Comparison of ENCODE assay signal across 27 cellular contexts in genomic region chr21:32351428-32351827, GRCh38. TPM values are rescaled to one million over a fixed set of nuclear protein-coding genes. Genes with fewer than 3 reads are reported as not detected.
DNase-seq lines count a peak whose midpoint lies in the region; ATAC-seq, FAIRE-seq and TF ChIP-seq lines count a peak whose summit lies in the region.
"Had no signal": no experiment of that assay in that cellular context is flagged by ENCODE, and none has a peak within 500 bp of the region (broad histone marks: within the 10 kb centered on the region; RNA-seq: fewer than 3 reads in every experiment).

No MANE protein-coding gene starts in this region.

- H3K9me3 ChIP-seq in PC-3 (ENCODE audit: low read length) (no peaks in the 10 kb centered on the region), esophagus (ENCODE audit: control insufficient read depth in 2 of 2, insufficient read depth in 1 of 2, low read depth in 1 of 2, low read length in 1 of 2) (peaks cover 0 to 2% of the 10 kb centered on the region in 2 donors), kidney (ENCODE audit: control insufficient read depth in 1 of 2, low read length in 2 of 2) (no peaks in the 10 kb centered on the region)
- H3K9me3 ChIP-seq: esophagus muscularis mucosa, gastroesophageal sphincter, SJCRH30, spleen, tibial artery had no signal

- WGBS in esophagus, 2 donors, result 46 to 68% methylated on average over 6 of the region's 6 CpGs

- H3K9ac ChIP-seq in PC-3 (ENCODE audit: low read length) (no peak overlapping the region), kidney (ENCODE audit: low read length in 2 of 2) (no peak overlapping the region)
- H3K9ac ChIP-seq: KMS-11 had no signal

- H3K4me3 ChIP-seq in PC-3 (ENCODE audit: low read length) (no peak overlapping the region), esophagus (ENCODE audit: low read depth in 1 of 2, low read length in 2 of 2) (no peak overlapping the region), skin epidermis (no peak overlapping the region), kidney (ENCODE audit: low read length in 2 of 2) (no peak overlapping the region)
- H3K4me3 ChIP-seq: esophagus muscularis mucosa, gastroesophageal sphincter, SJCRH30, spleen, tibial artery had no signal

- ATAC-seq in PC-3, result peak; percentile 20; the same call in 1 of the 2 replicates
- ATAC-seq in GM21825 (IDR thresholded peaks at IDR 0.05; ENCODE audit: unreplicated experiment), result no peak
- ATAC-seq: gastroesophageal sphincter, T-cell had no signal

- H3K27ac ChIP-seq in PC-3 (ENCODE audit: low read length) (no peak overlapping the region), esophagus (ENCODE audit: low read depth in 2 of 2, low read length in 1 of 2) (peak overlapping the region; percentile 85), skin epidermis (peak overlapping the region in 13 of 21 experiments; percentile 6 to 67 (median 45)), kidney (ENCODE audit: low read depth in 2 of 2, low read length in 2 of 2) (no peak overlapping the region)
- H3K27ac ChIP-seq: esophagus muscularis mucosa, gastroesophageal sphincter, KMS-11, SJCRH30, spleen, tibial artery had no signal

- peak; percentile 31 for DNase-seq in GM13977 (ENCODE audit: low spot score)
- peak; percentile 9 for DNase-seq in PC-3
- DNase-seq in kidney, result no peak
- no peak for DNase-seq in NCI-H187 (lab: John Stamatoyannopoulos, UW)
- DNase-seq: activated CD4-positive, alpha-beta T cell treated with anti-CD3 and anti-CD28 coated beads for 4 hours; activated naive CD8-positive, alpha-beta T cell treated with anti-CD3 and anti-CD28 coated beads, Interleukin-2, amount 10 ng/mL, durations not matched to agents 7 days and 5 days; HFFc6; MV-4-11; naive B cell; NCI-H1694 treated with DMSO at 0.1 percent for 48 hours; nucleus accumbens; SJCRH30; spleen; stimulated activated CD4-positive, alpha-beta T cell treated with anti-CD3 and anti-CD28 coated beads, Interleukin-4, amount 100 ng/mL, for 1 hour; stimulated activated naive CD4-positive, alpha-beta T cell treated with Interleukin-2 at 50 U/mL for 16 hours; T-cell; tibial artery had no signal

- H3K4me1 ChIP-seq in PC-3 (ENCODE audit: insufficient read depth, low read length) (no peaks in the 10 kb centered on the region), esophagus (ENCODE audit: control insufficient read depth in 2 of 2, insufficient read depth in 2 of 2, low read length in 1 of 2) (peaks cover 8 to 30% of the 10 kb centered on the region in 2 donors), kidney (ENCODE audit: control insufficient read depth in 1 of 2, insufficient read depth in 1 of 2, low read depth in 1 of 2, low read length in 2 of 2) (no peaks in the 10 kb centered on the region)
- H3K4me1 ChIP-seq: esophagus muscularis mucosa, gastroesophageal sphincter, SJCRH30, spleen, tibial artery had no signal

- CTCF ChIA-PET in PC-3 (lab: Charles Lee), result no interaction called here

- no TSS peak for BruUV-seq in PC-3 (replicated peaks; lab: Mats Ljungman, UMichigan)

- H2AFZ ChIP-seq in PC-3 (ENCODE audit: low read length), result no peak overlapping the region

- H3K27me3 ChIP-seq in PC-3 (ENCODE audit: low read length) (no peaks in the 10 kb centered on the region), esophagus (ENCODE audit: control insufficient read depth in 1 of 2, insufficient read depth in 2 of 2, low read length in 2 of 2) (no peaks in the 10 kb centered on the region)
- H3K27me3 ChIP-seq: esophagus muscularis mucosa, gastroesophageal sphincter, SJCRH30, spleen, tibial artery had no signal

- in situ Hi-C loops in GM13977 (cut with MboI; ENCODE audit: low pct_unique_long_range_greater_than_20kb, low sequenced_read_pairs, unreplicated experiment), result no loop called here

- no peaks in the 10 kb centered on the region for H3K79me2 ChIP-seq in PC-3 (ENCODE audit: low read length)

- H4K20me1 ChIP-seq in PC-3 (ENCODE audit: low read length), result no peaks in the 10 kb centered on the region

- POLR2A ChIA-PET in PC-3 (lab: Charles Lee; ENCODE audit: unreplicated experiment), result no interaction called here

- intact Hi-C loops in PC-3 (cut with micrococcal nuclease), result no loop called here
- intact Hi-C loops in kidney (cut with DNase I), result no loop called here

- no peak for FAIRE-seq in kidney (lab: Jason Lieb, UNC)

- no peaks in the 10 kb centered on the region for H3F3A ChIP-seq in PC-3 (ENCODE audit: low read length, unreplicated experiment)

- no peak overlapping the region for H3K4me2 ChIP-seq in PC-3 (ENCODE audit: low read length)
- H3K4me2 ChIP-seq: KMS-11 had no signal

- H3K9me2 ChIP-seq in PC-3 (replicated peaks; ENCODE audit: low read length), result no peaks in the 10 kb centered on the region

- TF ChIP-seq CTCF in GM13977 (IDR thresholded peaks at IDR 0.05; ENCODE audit: extremely low read depth, insufficient read depth, missing control alignments) (no peak), PC-3 (conservative IDR thresholded peaks at IDR 0.05; ENCODE audit: low read depth, low read length) (no peak), kidney (IDR thresholded peaks at IDR 0.05; ENCODE audit: borderline replicate concordance, extremely low read depth, insufficient read depth) (no peak)

- H3K36me3 ChIP-seq in PC-3 (ENCODE audit: low read depth, low read length) (peaks cover 94% of the 10 kb centered on the region), esophagus (ENCODE audit: control insufficient read depth in 2 of 2, insufficient read depth in 2 of 2, low read length in 1 of 2) (peaks cover 22 to 59% of the 10 kb centered on the region in 2 donors), kidney (ENCODE audit: control insufficient read depth in 1 of 2, insufficient read depth in 2 of 2, low read length in 2 of 2) (peaks cover 64% of the 10 kb centered on the region in 2 donors)

RNA-seq across cellular contexts. Expression of gene URB1, which starts 41.4 kb away (rescaled TPM):
- total RNA-seq in PC-3 (2014; rRNA removed), result 27.8 and 36.3 TPM in 2 replicates
- polyA plus RNA-seq in esophagus, result 1 to 10 TPM; 4.6 to 5.5 TPM
- total RNA-seq in kidney, result 15.0 TPM
- polyA plus RNA-seq in kidney (ENCODE audit: insufficient read depth, low read depth, low replicate concordance), result 1.7 TPM

RNA-seq across cellular contexts. Expression of gene MRAP, which starts 52.8 kb away (rescaled TPM):
- total RNA-seq in PC-3 (2014; rRNA removed), result not detected in 2 replicates
- under 1 TPM in 1 of 2 donors, not detected in 1; 0.16 TPM for polyA plus RNA-seq in esophagus
- not detected for total RNA-seq in kidney
- polyA plus RNA-seq in kidney (ENCODE audit: insufficient read depth, low read depth, low replicate concordance), result not detected
- total RNA-seq: activated naive CD8-positive, alpha-beta T cell treated with anti-CD3 and anti-CD28 coated beads, Interleukin-2, amount 10 ng/mL, durations not matched to agents 7 days and 5 days; activated T-helper 2 cell treated with anti-CD3 and anti-CD28 coated beads, Interferon-gamma antibody, Interleukin-2, Interleukin-4, amounts not matched to agents 10 μg/mL and 5 μg/mL and 100 μg/mL, durations not matched to agents 14 hours and 24 hours and 36 hours; chondrocyte; esophagus muscularis mucosa; gastroesophageal sphincter; HFFc6; SJCRH30; spleen; T-cell had no signal
- polyA plus RNA-seq: AG04450, CD14-positive monocyte had no signal

Comparison
In these comparisons a context has a peak if more than half of its experiments do, and no peak if none do; other contexts are left out.
1. DNase-seq: peak in GM13977 (single experiment) and PC-3 (single experiment); none in kidney (single experiment) and NCI-H187 (0 of 2).
2. H3K27ac ChIP-seq: peak in esophagus (2 of 2) and skin epidermis (13 of 21); none in PC-3 (single experiment) and kidney (0 of 2).